ENCODE assay signal across 8 cellular contexts in genomic region chr9:130682490-130683121, GRCh38. TPM values are rescaled to one million over a fixed set of nuclear protein-coding genes. Genes with fewer than 3 reads are reported as not detected.
DNase-seq lines count a peak whose midpoint lies in the region; ATAC-seq, FAIRE-seq and TF ChIP-seq lines count a peak whose summit lies in the region.

No MANE protein-coding gene starts in this region.

- no peaks in the 10 kb centered on the region for H3K9me3 Mint-ChIP-seq in activated T-helper 2 cell treated with anti-CD3 and anti-CD28 coated beads, Interferon-gamma antibody, Interleukin-2, Interleukin-4, amounts not matched to agents 10 μg/mL and 5 μg/mL and 100 μg/mL, durations not matched to agents 14 hours and 24 hours and 36 hours
- H3K9me3 Mint-ChIP-seq in neural crest cell: no peaks in the 10 kb centered on the region

- H3K9me3 ChIP-seq in Panc1 (ENCODE audit: control insufficient read depth, insufficient read depth, low read depth, low read length): no peaks in the 10 kb centered on the region
- no peaks in the 10 kb centered on the region for H3K9me3 ChIP-seq in thyroid gland

- no peak for FAIRE-seq in D721Med (lab: Jason Lieb, UNC)

- peak overlapping the region; percentile 86 for H3K4me3 Mint-ChIP-seq in activated T-helper 2 cell treated with anti-CD3 and anti-CD28 coated beads, Interferon-gamma antibody, Interleukin-2, Interleukin-4, amounts not matched to agents 10 μg/mL and 5 μg/mL and 100 μg/mL, durations not matched to agents 14 hours and 24 hours and 36 hours (ENCODE audit: low read depth)
- H3K4me3 Mint-ChIP-seq in neural crest cell: peak overlapping the region; percentile 89

- H3K4me1 Mint-ChIP-seq in activated T-helper 2 cell treated with anti-CD3 and anti-CD28 coated beads, Interferon-gamma antibody, Interleukin-2, Interleukin-4, amounts not matched to agents 10 μg/mL and 5 μg/mL and 100 μg/mL, durations not matched to agents 14 hours and 24 hours and 36 hours (ENCODE audit: low read depth): peaks cover 6% of the 10 kb centered on the region
- H3K4me1 Mint-ChIP-seq in neural crest cell: peaks cover 5% of the 10 kb centered on the region

- no peaks in the 10 kb centered on the region for H3K36me3 Mint-ChIP-seq in activated T-helper 2 cell treated with anti-CD3 and anti-CD28 coated beads, Interferon-gamma antibody, Interleukin-2, Interleukin-4, amounts not matched to agents 10 μg/mL and 5 μg/mL and 100 μg/mL, durations not matched to agents 14 hours and 24 hours and 36 hours (ENCODE audit: low read depth)
- no peaks in the 10 kb centered on the region for H3K36me3 Mint-ChIP-seq in neural crest cell (ENCODE audit: low read depth)

- no peaks in the 10 kb centered on the region for H3K36me3 ChIP-seq in Panc1 (ENCODE audit: control insufficient read depth, insufficient read depth, low read length)
- no peaks in the 10 kb centered on the region for H3K36me3 ChIP-seq in thyroid gland

- H3K4me1 ChIP-seq in Panc1 (ENCODE audit: control insufficient read depth, insufficient read depth, low read length): no peaks in the 10 kb centered on the region
- H3K4me1 ChIP-seq in thyroid gland: peaks cover 12 to 14% of the 10 kb centered on the region in 2 donors

- CTCF ChIA-PET in Panc1 (lab: Charles Lee): interaction anchor here (0.7 kb wide), 1 partner anchor 224 kb away, joined by 7 read pairs; no protein-coding TSS in a partner anchor

- H3K27ac ChIP-seq in Panc1 (ENCODE audit: low read length) (no peak overlapping the region), thyroid gland (no peak overlapping the region)

- peak overlapping the region; percentile 77 for H3K27ac Mint-ChIP-seq in activated T-helper 2 cell treated with anti-CD3 and anti-CD28 coated beads, Interferon-gamma antibody, Interleukin-2, Interleukin-4, amounts not matched to agents 10 μg/mL and 5 μg/mL and 100 μg/mL, durations not matched to agents 14 hours and 24 hours and 36 hours
- no peak overlapping the region for H3K27ac Mint-ChIP-seq in neural crest cell (ENCODE audit: unreplicated experiment)

- peak overlapping the region; percentile 53 to 58 for H3K4me3 ChIP-seq in Panc1 (ENCODE audit: low read depth in 2 of 2, low read length in 2 of 2)
- H3K4me3 ChIP-seq in fibroblast of the aortic adventitia (ENCODE audit: low read depth, low read length): peak overlapping the region; percentile 29
- peak overlapping the region in 1 of 3 donors; percentile 43 for H3K4me3 ChIP-seq in thyroid gland (replicated peaks in 1 of 3)

- intact Hi-C loops in Panc1 (cut with micrococcal nuclease; ENCODE audit: unreplicated experiment) (no loop called here), thyroid gland (cut with DNase I) (loop anchor here (1.0 kb wide), 1 partner anchor 221 kb away; no protein-coding TSS in a partner anchor)
- intact Hi-C loops in activated T-helper 2 cell treated with anti-CD3 and anti-CD28 coated beads, Interferon-gamma antibody, Interleukin-2, Interleukin-4, amounts not matched to agents 10 μg/mL and 5 μg/mL and 100 μg/mL, durations not matched to agents 14 hours and 24 hours and 36 hours (cut with micrococcal nuclease): loop anchor here (1.0 to 10.0 kb wide), 2 partner anchors 98 to 221 kb away; no protein-coding TSS in a partner anchor

- 6% methylated on average over 17 to 21 of the region's 22 CpGs for WGBS in thyroid gland, 2 donors

- H3K27me3 ChIP-seq in Panc1 (ENCODE audit: control insufficient read depth, insufficient read depth, low read length): no peaks in the 10 kb centered on the region
- H3K27me3 ChIP-seq in thyroid gland: no peaks in the 10 kb centered on the region

- POLR2A ChIA-PET in Panc1 (lab: Charles Lee): interaction anchor here (0.7 kb wide), 1 partner anchor 200 kb away, joined by 14 read pairs; no protein-coding TSS in a partner anchor

- no peak for TF ChIP-seq POLR2A in thyroid gland (IDR thresholded peaks at IDR 0.05)

- TF ChIP-seq CTCF in D721Med (IDR thresholded peaks at IDR 0.05; ENCODE audit: insufficient read depth, missing control alignments) (peak; percentile 87), Panc1 (IDR thresholded peaks at IDR 0.05) (peak; percentile 83), fibroblast of the aortic adventitia (IDR thresholded peaks at IDR 0.05; ENCODE audit: insufficient read depth, low read length) (peak; percentile 78), neural crest cell (conservative IDR thresholded peaks at IDR 0.05) (peak; percentile 94), thyroid gland (IDR thresholded peaks at IDR 0.05) (peak; percentile 59 to 83 (median 82))

- DNase-seq in D721Med (ENCODE audit: insufficient read length, low spot score): peak; percentile 65
- DNase-seq in KBM-7: peak; percentile 66
- no peak for DNase-seq in Panc1 (ENCODE audit: low read depth, low spot score)
- DNase-seq in activated T-helper 2 cell treated with anti-CD3 and anti-CD28 coated beads, Interferon-gamma antibody, Interleukin-2, Interleukin-4, amounts not matched to agents 10 μg/mL and 5 μg/mL and 100 μg/mL, durations not matched to agents 14 hours and 24 hours and 36 hours (ENCODE audit: low spot score): peak; percentile 34
- DNase-seq in fibroblast of the aortic adventitia (ENCODE audit: low read depth): peak; percentile 74
- peak; percentile 72 for DNase-seq in neural crest cell (ENCODE audit: low read depth, low spot score)
- peak; percentile 85 to 89 for DNase-seq in thyroid gland

- peaks cover 13% of the 10 kb centered on the region for H3K27me3 Mint-ChIP-seq in activated T-helper 2 cell treated with anti-CD3 and anti-CD28 coated beads, Interferon-gamma antibody, Interleukin-2, Interleukin-4, amounts not matched to agents 10 μg/mL and 5 μg/mL and 100 μg/mL, durations not matched to agents 14 hours and 24 hours and 36 hours (ENCODE audit: low read depth)
- peaks cover 43% of the 10 kb centered on the region for H3K27me3 Mint-ChIP-seq in neural crest cell (ENCODE audit: low read depth)

- ATAC-seq in Panc1 (peak; percentile 83), GM21447 (IDR thresholded peaks at IDR 0.05; ENCODE audit: unreplicated experiment) (no peak)

- no TSS peak for BruUV-seq in Panc1 (replicated peaks; lab: Mats Ljungman, UMichigan)

- in situ Hi-C loops in KBM-7 (cut with MboI; ENCODE audit: low pct_unique_long_range_greater_than_20kb, low sequenced_read_pairs) (no loop called here), Panc1 (cut with HindIII; ENCODE audit: low pct_unique_long_range_greater_than_20kb, low sequenced_read_pairs) (no loop called here)

RNA-seq across cellular contexts. Expression of gene EXOSC2, which starts 11.0 kb away (rescaled TPM):
- total RNA-seq in Panc1 (2021; ENCODE audit: unreplicated experiment) (41.0 TPM), fibroblast of the aortic adventitia (ENCODE audit: low replicate concordance) (28.2 and 31.5 TPM in 2 replicates), neural crest cell (98.8 and 103 TPM in 2 replicates), thyroid gland (10 to 100 TPM; 19.2 to 21.6 (median 20.3) TPM)
- 17.2 TPM for polyA plus RNA-seq in Panc1 (2012; ENCODE audit: insufficient read length)
- total RNA-seq in activated T-helper 2 cell treated with anti-CD3 and anti-CD28 coated beads, Interferon-gamma antibody, Interleukin-2, Interleukin-4, amounts not matched to agents 10 μg/mL and 5 μg/mL and 100 μg/mL, durations not matched to agents 14 hours and 24 hours and 36 hours: 93.0 and 94.9 TPM in 2 replicates

RNA-seq across cellular contexts. Expression of gene PRDM12, which starts 18.2 kb away (rescaled TPM):
- 0.08 TPM for total RNA-seq in Panc1 (2021; ENCODE audit: unreplicated experiment)
- polyA plus RNA-seq in Panc1 (2012; ENCODE audit: insufficient read length): 0.08 TPM
- 0.21 and 0.28 TPM in 2 replicates for total RNA-seq in activated T-helper 2 cell treated with anti-CD3 and anti-CD28 coated beads, Interferon-gamma antibody, Interleukin-2, Interleukin-4, amounts not matched to agents 10 μg/mL and 5 μg/mL and 100 μg/mL, durations not matched to agents 14 hours and 24 hours and 36 hours
- not detected in 2 replicates for total RNA-seq in fibroblast of the aortic adventitia (ENCODE audit: low replicate concordance)
- total RNA-seq in neural crest cell: 2.2 and 2.5 TPM in 2 replicates
- not detected for total RNA-seq in thyroid gland
